ENCODE assay signal across 1 cellular context in the genomic region with DNA sequence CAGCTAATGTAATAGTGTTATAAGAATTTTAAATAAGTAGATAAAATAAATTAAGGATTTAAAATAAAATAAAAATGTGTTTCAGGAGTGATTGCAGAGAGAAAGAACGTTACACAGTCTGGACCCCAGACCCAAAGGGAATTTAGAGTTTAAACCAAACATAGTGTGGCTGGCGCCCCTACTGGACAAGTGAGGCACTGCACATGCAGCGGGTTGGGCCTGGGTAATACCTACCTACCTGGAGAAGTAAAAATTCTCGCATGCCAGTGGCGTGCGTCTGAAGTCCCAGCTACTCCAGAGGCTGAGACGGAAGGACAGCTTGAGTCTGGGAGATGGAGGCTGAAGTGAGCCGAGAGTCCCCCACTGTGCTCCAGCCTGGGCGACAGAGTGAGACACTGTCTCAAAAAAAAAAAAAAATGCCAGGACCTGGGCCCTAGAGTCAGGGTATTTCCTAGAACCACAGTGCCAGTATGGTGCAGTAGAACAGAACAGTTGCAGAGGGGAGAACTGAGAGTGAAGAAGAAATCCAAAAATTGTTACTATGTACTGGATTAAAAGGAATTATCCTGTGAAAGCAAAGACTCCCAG.
TF ChIP-seq lines count a peak whose summit lies in the region.

No MANE protein-coding gene starts in this region.

TF ChIP-seq in A549, 52 proteins besides CTCF, POLR2A, EP300 and RAD21 (continued from another document):
- TF ChIP-seq JUN (IDR thresholded peaks at IDR 0.05) = no peak
